Comparison of ENCODE assay signal across 19 cellular contexts in the genomic region with DNA sequence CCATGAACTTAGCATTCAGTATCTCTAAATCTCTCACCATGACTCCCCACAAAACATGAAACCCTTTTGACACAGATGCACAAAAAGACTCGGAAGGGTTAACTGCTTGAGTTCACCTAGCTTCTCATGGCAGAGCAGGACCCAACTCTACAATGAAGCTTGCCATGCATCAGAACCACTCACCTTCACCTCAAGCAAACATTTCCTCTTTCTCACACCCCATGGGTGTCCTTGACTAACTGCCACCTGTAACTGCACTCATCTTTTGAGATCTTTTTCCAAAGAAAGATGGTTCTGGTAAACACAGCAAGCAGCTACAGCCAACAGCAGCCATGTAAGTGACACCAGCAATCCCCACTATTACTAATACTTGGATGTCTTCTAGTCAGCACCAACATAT.
"Had no signal": no experiment of that assay in that cellular context is flagged by ENCODE, and none has a peak within 500 bp of the region (broad histone marks: within the 10 kb centered on the region; RNA-seq: fewer than 3 reads in every experiment).

No MANE protein-coding gene starts in this region.

- ATAC-seq: activated CD4-positive, CD25-positive, alpha-beta regulatory T cell treated with anti-CD3 and anti-CD28 coated beads, Interleukin-2, amount 50 U/mL, for 24 hours; activated T-helper 17 cell treated with anti-CD3 and anti-CD28 coated beads, Interleukin-2, amount 50 U/mL, for 72 hours; gastroesophageal sphincter; left colon; lower lobe of right lung; stimulated activated effector memory CD8-positive, alpha-beta T cell treated with anti-CD3 and anti-CD28 coated beads, Interleukin-12 subunit alpha, Interleukin-12 subunit beta, amount 100 ng/mL, for 72 hours had no signal

- H3K27ac ChIP-seq: gastroesophageal sphincter, lower lobe of right lung, pancreas, thyroid gland, uterus had no signal

- DNase-seq: activated CD4-positive, alpha-beta T cell treated with anti-CD3 and anti-CD28 coated beads, Interleukin-2, amount 50 U/mL, for 1 hour; activated naive CD4-positive, alpha-beta T cell treated with Interleukin-2 at 50 U/mL for 16 hours; activated T-cell treated with anti-CD3 and anti-CD28 coated beads for 4 hours; aorta; cerebellar nuclear complex; endodermal cell; erythroblast; left colon; lower lobe of right lung; naive B cell; pancreas; stimulated activated CD4-positive, alpha-beta T cell treated with anti-CD3 and anti-CD28 coated beads, Interleukin-12 subunit alpha, Interleukin-12 subunit beta, amount 100 ng/mL, for 4 hours; stimulated activated CD4-positive, alpha-beta T cell treated with anti-CD3 and anti-CD28 coated beads, Interleukin-2, amount 100 ng/mL, for 24 hours; thyroid gland; uterus had no signal

- H3K36me3 ChIP-seq: pancreas, thyroid gland, uterus had no signal

- H3K9me3 ChIP-seq: gastroesophageal sphincter, lower lobe of right lung, pancreas, thyroid gland, uterus had no signal

- H3K4me3 ChIP-seq: gastroesophageal sphincter, lower lobe of right lung, pancreas, thyroid gland, uterus had no signal

- H3K27me3 ChIP-seq: gastroesophageal sphincter, pancreas, thyroid gland, uterus had no signal

- H3K4me1 ChIP-seq: lower lobe of right lung, pancreas, uterus had no signal
